ENCODE assay signal across 9 cellular contexts in the genomic region with DNA sequence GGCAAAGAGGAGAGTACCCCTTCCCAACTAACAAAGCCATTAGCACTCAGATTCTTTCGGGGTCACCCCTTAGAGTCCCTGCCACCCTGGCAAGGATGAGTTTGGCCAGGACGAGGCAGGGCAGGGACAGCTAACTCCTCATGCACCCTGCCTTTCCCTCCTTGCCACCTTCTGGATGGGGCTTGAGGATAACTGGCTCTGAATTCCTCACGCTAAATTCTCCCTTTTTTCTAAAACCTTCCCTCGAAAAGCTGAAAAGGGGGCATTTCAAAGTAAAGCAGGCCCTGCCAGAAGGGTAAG. TPM values are rescaled to one million over a fixed set of nuclear protein-coding genes. Genes with fewer than 3 reads are reported as not detected.
DNase-seq lines count a peak whose midpoint lies in the region; ATAC-seq and TF ChIP-seq lines count a peak whose summit lies in the region.
"Had no signal": no experiment of that assay in that cellular context is flagged by ENCODE, and none has a peak within 500 bp of the region (broad histone marks: within the 10 kb centered on the region; RNA-seq: fewer than 3 reads in every experiment).

No MANE protein-coding gene starts in this region.

- H3K27ac Mint-ChIP-seq in stimulated activated naive CD8-positive, alpha-beta T cell treated with anti-CD3 and anti-CD28 coated beads, Interleukin-15, Interleukin-2, amounts not matched to agents 100 ng/mL and 50 ng/mL, for 24 hours, result peak overlapping the region; percentile 57
- peak overlapping the region; percentile 86 to 89 for H3K27ac Mint-ChIP-seq in natural killer cell treated with Interleukin-12 subunit alpha and Interleukin-12 subunit beta and Interleukin-15 and Interleukin-18, amount 100 ng/mL, for 72 hours

- peaks cover 77% of the 10 kb centered on the region for H3K4me1 Mint-ChIP-seq in stimulated activated naive CD8-positive, alpha-beta T cell treated with anti-CD3 and anti-CD28 coated beads, Interleukin-15, Interleukin-2, amounts not matched to agents 100 ng/mL and 50 ng/mL, for 24 hours (ENCODE audit: low read depth)
- H3K4me1 Mint-ChIP-seq in natural killer cell treated with Interleukin-12 subunit alpha and Interleukin-12 subunit beta and Interleukin-15 and Interleukin-18, amount 100 ng/mL, for 72 hours (ENCODE audit: low read depth in 2 of 2), result peaks cover 55 to 60% of the 10 kb centered on the region in 2 donors

- H3K9me3 Mint-ChIP-seq in stimulated activated naive CD8-positive, alpha-beta T cell treated with anti-CD3 and anti-CD28 coated beads, Interleukin-15, Interleukin-2, amounts not matched to agents 100 ng/mL and 50 ng/mL, for 24 hours, result no peaks in the 10 kb centered on the region
- no peaks in the 10 kb centered on the region for H3K9me3 Mint-ChIP-seq in natural killer cell treated with Interleukin-12 subunit alpha and Interleukin-12 subunit beta and Interleukin-15 and Interleukin-18, amount 100 ng/mL, for 72 hours

- peak overlapping the region; percentile 93 to 97 for H3K27ac ChIP-seq in coronary artery

- no peak for DNase-seq in stimulated activated naive CD8-positive, alpha-beta T cell treated with anti-CD3 and anti-CD28 coated beads, Interleukin-15, Interleukin-2, amounts not matched to agents 100 U/mL and 50 U/mL, for 24 hours
- DNase-seq in coronary artery (ENCODE audit: low spot score) (peak; percentile 64), COLO829 (ENCODE audit: low spot score) (no peak)
- no peak for DNase-seq in natural killer cell treated with Interleukin-12 subunit alpha and Interleukin-12 subunit beta and Interleukin-15 and Interleukin-18, amount 100 ng/mL, for 72 hours (ENCODE audit: low spot score)
- DNase-seq: NCI-H1436 treated with DMSO at 0.1 percent for 48 hours had no signal

- no peaks in the 10 kb centered on the region for H3K27me3 Mint-ChIP-seq in stimulated activated naive CD8-positive, alpha-beta T cell treated with anti-CD3 and anti-CD28 coated beads, Interleukin-15, Interleukin-2, amounts not matched to agents 100 ng/mL and 50 ng/mL, for 24 hours
- no peaks in the 10 kb centered on the region for H3K27me3 Mint-ChIP-seq in natural killer cell treated with Interleukin-12 subunit alpha and Interleukin-12 subunit beta and Interleukin-15 and Interleukin-18, amount 100 ng/mL, for 72 hours

- TF ChIP-seq CTCF in coronary artery (IDR thresholded peaks at IDR 0.05), result no peak

- H3K36me3 Mint-ChIP-seq in stimulated activated naive CD8-positive, alpha-beta T cell treated with anti-CD3 and anti-CD28 coated beads, Interleukin-15, Interleukin-2, amounts not matched to agents 100 ng/mL and 50 ng/mL, for 24 hours (ENCODE audit: low read depth), result peaks cover 9% of the 10 kb centered on the region
- H3K36me3 Mint-ChIP-seq in natural killer cell treated with Interleukin-12 subunit alpha and Interleukin-12 subunit beta and Interleukin-15 and Interleukin-18, amount 100 ng/mL, for 72 hours, result no peaks in the 10 kb centered on the region

- peak overlapping the region; percentile 90 for H3K4me3 ChIP-seq in coronary artery

- ATAC-seq in stimulated activated naive CD8-positive, alpha-beta T cell treated with anti-CD3 and anti-CD28 coated beads, Interleukin-15, Interleukin-2, amounts not matched to agents 100 U/mL and 50 U/mL, for 24 hours, result no peak
- no peak for ATAC-seq in natural killer cell treated with Interleukin-12 subunit alpha and Interleukin-12 subunit beta and Interleukin-15 and Interleukin-18, amount 100 ng/mL, for 72 hours
- ATAC-seq in HG02763 (IDR thresholded peaks at IDR 0.05; ENCODE audit: unreplicated experiment) (no peak), HG02798 (IDR thresholded peaks at IDR 0.05; ENCODE audit: poor library complexity, unreplicated experiment) (no peak), GM21717 (IDR thresholded peaks at IDR 0.05; ENCODE audit: unreplicated experiment) (no peak)

- H3K4me3 Mint-ChIP-seq in stimulated activated naive CD8-positive, alpha-beta T cell treated with anti-CD3 and anti-CD28 coated beads, Interleukin-15, Interleukin-2, amounts not matched to agents 100 ng/mL and 50 ng/mL, for 24 hours, result peak overlapping the region; percentile 72
- peak overlapping the region; percentile 95 for H3K4me3 Mint-ChIP-seq in natural killer cell treated with Interleukin-12 subunit alpha and Interleukin-12 subunit beta and Interleukin-15 and Interleukin-18, amount 100 ng/mL, for 72 hours

RNA-seq across cellular contexts. Expression of gene RARG, which starts 9.1 kb away (rescaled TPM):
- total RNA-seq in natural killer cell treated with Interleukin-12 subunit alpha and Interleukin-12 subunit beta and Interleukin-15 and Interleukin-18, amount 100 ng/mL, for 72 hours, result 10 to 100 TPM in 1 of 2 donors, 1 to 10 TPM in 1; 5.8 to 13.3 TPM

RNA-seq across cellular contexts. Expression of gene ITGB7, which starts 15.9 kb away (rescaled TPM):
- total RNA-seq in natural killer cell treated with Interleukin-12 subunit alpha and Interleukin-12 subunit beta and Interleukin-15 and Interleukin-18, amount 100 ng/mL, for 72 hours, result 10 to 100 TPM; 53.0 to 81.0 TPM

RNA-seq across cellular contexts. Expression of gene CSAD, which starts 42.2 kb away (rescaled TPM):
- total RNA-seq in natural killer cell treated with Interleukin-12 subunit alpha and Interleukin-12 subunit beta and Interleukin-15 and Interleukin-18, amount 100 ng/mL, for 72 hours, result 10 to 100 TPM; 26.0 to 43.2 TPM

RNA-seq across cellular contexts. Expression of gene ZNF740, which starts 42.4 kb away (rescaled TPM):
- total RNA-seq in natural killer cell treated with Interleukin-12 subunit alpha and Interleukin-12 subunit beta and Interleukin-15 and Interleukin-18, amount 100 ng/mL, for 72 hours, result 10 to 100 TPM; 34.6 to 53.1 TPM

RNA-seq across cellular contexts. Expression of gene ESPL1, which starts 45.1 kb away (rescaled TPM):
- total RNA-seq in natural killer cell treated with Interleukin-12 subunit alpha and Interleukin-12 subunit beta and Interleukin-15 and Interleukin-18, amount 100 ng/mL, for 72 hours, result 100 to 1,000 TPM in 1 of 2 donors, 10 to 100 TPM in 1; 35.2 to 127 TPM
